In genomic region chr3:42106646-42107045, GRCh38 we compare ENCODE assay signal across 26 cellular contexts.
"Had no signal": no experiment of that assay in that cellular context is flagged by ENCODE, and none has a peak within 500 bp of the region (broad histone marks: within the 10 kb centered on the region; RNA-seq: fewer than 3 reads in every experiment).

No MANE protein-coding gene starts in this region.

- H3K27me3 ChIP-seq: brain microvascular endothelial cell, esophagus muscularis mucosa, neural progenitor cell, testis, transverse colon had no signal

- ATAC-seq: activated CD4-positive, CD25-positive, alpha-beta regulatory T cell treated with anti-CD3 and anti-CD28 coated beads, Interleukin-2, amount 50 U/mL, for 24 hours; left lobe of liver; natural killer cell; sciatic nerve; SK-N-SH treated with all-trans-retinoic acid at 6 μM for 48 hours; T-helper 17 cell had no signal

- H3K4me3 ChIP-seq: esophagus muscularis mucosa, neural progenitor cell, smooth muscle cell, testis, transverse colon had no signal

- H3K4me1 ChIP-seq: neural progenitor cell had no signal

- DNase-seq: activated CD4-positive, alpha-beta T cell treated with anti-CD3 and anti-CD28 coated beads for 48 hours; activated CD4-positive, alpha-beta T cell treated with anti-CD3 and anti-CD28 coated beads, Interleukin-2, amount 50 U/mL, for 48 hours; activated gamma-delta T cell treated with Interleukin-2 at 50 U/mL for 16 hours; activated naive CD4-positive, alpha-beta T cell treated with anti-CD3 and anti-CD28 coated beads, Interleukin-2, amount 50 U/mL, for 16 hours; amniotic stem cell; brain microvascular endothelial cell; caudate nucleus; cortex of kidney; endodermal cell; hypothalamus; immature natural killer cell; natural killer cell; occipital lobe; stimulated activated naive CD4-positive, alpha-beta T cell treated with Interleukin-2 at 50 U/mL for 16 hours; T-helper 17 cell; T1000; testis; transverse colon; WERI-Rb-1 had no signal

- H3K27ac ChIP-seq: brain microvascular endothelial cell, neural progenitor cell, testis, transverse colon, WERI-Rb-1 had no signal

- H3K36me3 ChIP-seq: neural progenitor cell, transverse colon had no signal

- H3K9me3 ChIP-seq: esophagus muscularis mucosa, testis, transverse colon had no signal
